Comparison of ENCODE assay signal across 12 cellular contexts in genomic region chr3:30760040-30760439, GRCh38.
"Had no signal": no experiment of that assay in that cellular context is flagged by ENCODE, and none has a peak within 500 bp of the region (broad histone marks: within the 10 kb centered on the region; RNA-seq: fewer than 3 reads in every experiment).

No MANE protein-coding gene starts in this region.

- H3K4me3 ChIP-seq: body of pancreas, esophagus muscularis mucosa, heart left ventricle, suprapubic skin had no signal

- H3K36me3 ChIP-seq: esophagus muscularis mucosa, heart left ventricle, suprapubic skin had no signal

- H3K27me3 ChIP-seq: body of pancreas, esophagus muscularis mucosa, heart left ventricle, suprapubic skin had no signal

- DNase-seq: activated CD4-positive, alpha-beta T cell treated with anti-CD3 and anti-CD28 coated beads, Interleukin-2, amount 50 U/mL, for 1 hour; amniotic stem cell; body of pancreas; heart left ventricle; kidney; stimulated activated CD4-positive, alpha-beta T cell treated with anti-CD3 and anti-CD28 coated beads, Interleukin-4, amount 100 ng/mL, for 1 hour; stimulated activated CD8-positive, alpha-beta memory T cell treated with anti-CD3 and anti-CD28 coated beads, Interleukin-4, amount 100 ng/mL, for 48 hours; stimulated activated naive CD8-positive, alpha-beta T cell treated with anti-CD3 and anti-CD28 coated beads, Interleukin-15, Interleukin-2, amounts not matched to agents 100 U/mL and 50 U/mL, for 24 hours; T-helper 17 cell had no signal

- ATAC-seq: activated naive CD4-positive, alpha-beta T cell treated with anti-CD3 and anti-CD28 coated beads, Interleukin-2, amount 50 U/mL, for 72 hours; body of pancreas; heart left ventricle; stimulated activated naive CD8-positive, alpha-beta T cell treated with anti-CD3 and anti-CD28 coated beads, Interleukin-15, Interleukin-2, amounts not matched to agents 100 U/mL and 50 U/mL, for 24 hours; T-helper 17 cell had no signal

- H3K9me3 ChIP-seq: body of pancreas, esophagus muscularis mucosa, heart left ventricle, suprapubic skin had no signal

- H3K27ac ChIP-seq: body of pancreas, esophagus muscularis mucosa, heart left ventricle, suprapubic skin had no signal

- H3K4me1 ChIP-seq: suprapubic skin had no signal
